24 cellular contexts compared by ENCODE assay signal in genomic region chr9:134861586-134862334, GRCh38. TPM values are rescaled to one million over a fixed set of nuclear protein-coding genes. Genes with fewer than 3 reads are reported as not detected.
A peak's percentile ranks its signal among the peaks of the same experiment; 100 is the strongest.
DNase-seq lines count a peak whose midpoint lies in the region; ATAC-seq and TF ChIP-seq lines count a peak whose summit lies in the region.
"Had no signal": no experiment of that assay in that cellular context is flagged by ENCODE, and none has a peak within 500 bp of the region (broad histone marks: within the 10 kb centered on the region; RNA-seq: fewer than 3 reads in every experiment).

No MANE protein-coding gene starts in this region.

- peaks cover 43% of the 10 kb centered on the region for H3K9me3 Mint-ChIP-seq in chondrocyte (ENCODE audit: low read depth)

- H3K9me3 ChIP-seq in HEK293 (ENCODE audit: control insufficient read depth, insufficient read depth, low read depth, low read length) (no peaks in the 10 kb centered on the region), right lobe of liver (no peaks in the 10 kb centered on the region), suprapubic skin (no peaks in the 10 kb centered on the region)
- H3K9me3 ChIP-seq: Caco-2, MG63, Peyer's patch had no signal

- DNase-seq in chondrocyte (ENCODE audit: low spot score) (no peak), right lobe of liver (peak in 1 of 3 donors; percentile 40), suprapubic skin (ENCODE audit: low spot score in 2 of 2) (peak; percentile 49 to 71), KBM-7 (no peak), NCI-H524 (lab: John Stamatoyannopoulos, UW) (no peak), NCI-H345 treated with DMSO at 0.1 percent for 48 hours (lab: John Stamatoyannopoulos, UW; ENCODE audit: unreplicated experiment) (no peak)
- DNase-seq: Caco-2; CD4-positive, alpha-beta T cell; Kasumi-1; MG63; NCI-H1048; NCI-H1436; NCI-H2029 treated with DMSO at 0.1 percent for 48 hours; NCI-H2171; NCI-H446; NCI-H69 had no signal

- TF ChIP-seq EP300 in suprapubic skin (IDR thresholded peaks at IDR 0.05) = no peak

- H3K4me1 ChIP-seq in HEK293 (ENCODE audit: control insufficient read depth, insufficient read depth, low read length) = no peaks in the 10 kb centered on the region
- no peaks in the 10 kb centered on the region for H3K4me1 ChIP-seq in right lobe of liver
- H3K4me1 ChIP-seq in suprapubic skin = peaks cover 9% of the 10 kb centered on the region
- H3K4me1 ChIP-seq: Caco-2, Peyer's patch had no signal

- H3K36me3 ChIP-seq in HEK293 (ENCODE audit: control insufficient read depth in 2 of 2, insufficient read depth in 1 of 2, low read length in 2 of 2) = no peaks in the 10 kb centered on the region
- no peaks in the 10 kb centered on the region for H3K36me3 ChIP-seq in right lobe of liver
- H3K36me3 ChIP-seq in suprapubic skin = no peaks in the 10 kb centered on the region
- H3K36me3 ChIP-seq: MG63, Peyer's patch had no signal

- H3K27ac Mint-ChIP-seq in chondrocyte (ENCODE audit: unreplicated experiment) = peak overlapping the region; percentile 17
- H3K27ac Mint-ChIP-seq: CD4-positive, alpha-beta T cell; IgD-negative memory B cell had no signal

- POLR2A ChIA-PET in HEK293 (lab: Yijun Ruan, JAX) = no interaction called here

- WGBS in right lobe of liver (ENCODE audit: insufficient coverage, low coverage, low lambda C conversion rate, missing lambda C conversion rate) = 64% methylated on average over 9 of the region's 18 CpGs
- WGBS in suprapubic skin = 91% methylated on average over 18 of the region's 18 CpGs

- H3K27me3 ChIP-seq in right lobe of liver (no peaks in the 10 kb centered on the region), suprapubic skin (peaks cover 7% of the 10 kb centered on the region)
- H3K27me3 ChIP-seq: MG63, Peyer's patch had no signal

- H3K4me3 ChIP-seq in HEK293 (ENCODE audit: low read depth, low read length) (no peak overlapping the region), right lobe of liver (no peak overlapping the region), suprapubic skin (no peak overlapping the region)
- H3K4me3 ChIP-seq: A549, MG63, Peyer's patch had no signal

- H3K4me3 Mint-ChIP-seq in chondrocyte (ENCODE audit: unreplicated experiment) = no peak overlapping the region
- H3K4me3 Mint-ChIP-seq: CD4-positive, alpha-beta T cell; IgD-negative memory B cell had no signal

- in situ Hi-C loops in KBM-7 (cut with MboI; ENCODE audit: low pct_unique_long_range_greater_than_20kb, low sequenced_read_pairs) = no loop called here

- TF ChIP-seq CTCF in HEK293 (tag by site-specific recombination; IDR thresholded peaks at IDR 0.05) (no peak), chondrocyte (IDR thresholded peaks at IDR 0.05) (no peak), right lobe of liver (IDR thresholded peaks at IDR 0.05) (no peak), suprapubic skin (IDR thresholded peaks at IDR 0.05) (no peak)

- ATAC-seq in right lobe of liver = peak; percentile 65 to 83 (median 81)
- ATAC-seq in HG02763 (IDR thresholded peaks at IDR 0.05; ENCODE audit: unreplicated experiment) = no peak
- ATAC-seq: A549, HCT116, Right ventricle myocardium inferior had no signal

- no peaks in the 10 kb centered on the region for H3K27me3 Mint-ChIP-seq in chondrocyte (ENCODE audit: low read depth)

- TF ChIP-seq POLR2A in right lobe of liver (IDR thresholded peaks at IDR 0.05) (no peak), suprapubic skin (IDR thresholded peaks at IDR 0.05) (no peak)

- intact Hi-C loops in right lobe of liver (cut with DNase I) = no loop called here

- H3K36me3 Mint-ChIP-seq in chondrocyte (ENCODE audit: low read depth) = peaks cover 11% of the 10 kb centered on the region
- H3K36me3 Mint-ChIP-seq: IgD-negative memory B cell had no signal

- H3K27ac ChIP-seq in HEK293 (ENCODE audit: extremely low read depth, low read depth, low read length) = no peak overlapping the region
- H3K27ac ChIP-seq in right lobe of liver = no peak overlapping the region
- no peak overlapping the region for H3K27ac ChIP-seq in suprapubic skin
- H3K27ac ChIP-seq: A549, HL-60, Peyer's patch had no signal

- peaks cover 12% of the 10 kb centered on the region for H3K4me1 Mint-ChIP-seq in chondrocyte (ENCODE audit: low read depth)
- H3K4me1 Mint-ChIP-seq: IgD-negative memory B cell had no signal

- CTCF ChIA-PET in HEK293 (lab: Yijun Ruan, JAX) = interaction anchor here (0.6 kb wide), 1 partner anchor 1103 kb away, joined by 3 read pairs; no protein-coding TSS in a partner anchor

TF ChIP-seq in HEK293, 187 proteins besides CTCF, POLR2A, EP300 and RAD21 (continues in another document):
- TF ChIP-seq KLF10 (tag by site-specific recombination; IDR thresholded peaks at IDR 0.05) = no peak
- TF ChIP-seq, protein P1, sequence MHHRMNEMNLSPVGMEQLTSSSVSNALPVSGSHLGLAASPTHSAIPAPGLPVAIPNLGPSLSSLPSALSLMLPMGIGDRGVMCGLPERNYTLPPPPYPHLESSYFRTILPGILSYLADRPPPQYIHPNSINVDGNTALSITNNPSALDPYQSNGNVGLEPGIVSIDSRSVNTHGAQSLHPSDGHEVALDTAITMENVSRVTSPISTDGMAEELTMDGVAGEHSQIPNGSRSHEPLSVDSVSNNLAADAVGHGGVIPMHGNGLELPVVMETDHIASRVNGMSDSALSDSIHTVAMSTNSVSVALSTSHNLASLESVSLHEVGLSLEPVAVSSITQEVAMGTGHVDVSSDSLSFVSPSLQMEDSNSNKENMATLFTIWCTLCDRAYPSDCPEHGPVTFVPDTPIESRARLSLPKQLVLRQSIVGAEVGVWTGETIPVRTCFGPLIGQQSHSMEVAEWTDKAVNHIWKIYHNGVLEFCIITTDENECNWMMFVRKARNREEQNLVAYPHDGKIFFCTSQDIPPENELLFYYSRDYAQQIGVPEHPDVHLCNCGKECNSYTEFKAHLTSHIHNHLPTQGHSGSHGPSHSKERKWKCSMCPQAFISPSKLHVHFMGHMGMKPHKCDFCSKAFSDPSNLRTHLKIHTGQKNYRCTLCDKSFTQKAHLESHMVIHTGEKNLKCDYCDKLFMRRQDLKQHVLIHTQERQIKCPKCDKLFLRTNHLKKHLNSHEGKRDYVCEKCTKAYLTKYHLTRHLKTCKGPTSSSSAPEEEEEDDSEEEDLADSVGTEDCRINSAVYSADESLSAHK (tag by site-specific recombination; IDR thresholded peaks at IDR 0.05) = no peak
- peak; percentile 48; the same call in 1 of the 2 replicates for TF ChIP-seq ZNF664 (tag by site-specific recombination; IDR thresholded peaks at IDR 0.05)
- TF ChIP-seq MYNN (tag by site-specific recombination; IDR thresholded peaks at IDR 0.05; ENCODE audit: borderline replicate concordance) = no peak
- TF ChIP-seq ZFP41 (tag by site-specific recombination; IDR thresholded peaks at IDR 0.05; ENCODE audit: borderline replicate concordance) = no peak
- no peak for TF ChIP-seq ZBTB48 (tag by site-specific recombination; IDR thresholded peaks at IDR 0.05)
- no peak for TF ChIP-seq ZNF571 (tag by site-specific recombination; IDR thresholded peaks at IDR 0.05)
- TF ChIP-seq ZNF548 (tag by site-specific recombination; IDR thresholded peaks at IDR 0.05) = no peak
- TF ChIP-seq ZXDB (tag by site-specific recombination; IDR thresholded peaks at IDR 0.05) = no peak
- peak; percentile 69 for TF ChIP-seq SCRT2 (tag by site-specific recombination; IDR thresholded peaks at IDR 0.05)
- no peak for TF ChIP-seq ZNF133 (tag by site-specific recombination; IDR thresholded peaks at IDR 0.05)
- no peak for TF ChIP-seq ZFP37 (tag by site-specific recombination; IDR thresholded peaks at IDR 0.05)
- TF ChIP-seq ZNF837 (tag by site-specific recombination; IDR thresholded peaks at IDR 0.05) = no peak
- TF ChIP-seq TCF7L2 (IDR thresholded peaks at IDR 0.05; ENCODE audit: borderline replicate concordance, low read depth, low read length) = no peak
- TF ChIP-seq ZNF239 (tag by site-specific recombination; IDR thresholded peaks at IDR 0.05) = no peak
- TF ChIP-seq MZF1 (tag by site-specific recombination; IDR thresholded peaks at IDR 0.05; ENCODE audit: borderline replicate concordance) = no peak
- TF ChIP-seq ZNF530 (tag by site-specific recombination; IDR thresholded peaks at IDR 0.05; ENCODE audit: low read depth) = no peak
- TF ChIP-seq ZFP69B (tag by site-specific recombination; IDR thresholded peaks at IDR 0.05) = no peak
- no peak for TF ChIP-seq ZNF302 (tag by site-specific recombination; IDR thresholded peaks at IDR 0.05; ENCODE audit: low read depth)
- TF ChIP-seq ZNF510 (tag by site-specific recombination; IDR thresholded peaks at IDR 0.05; ENCODE audit: insufficient replicate concordance) = no peak
- peak; percentile 94 for TF ChIP-seq ZSCAN4 (tag by site-specific recombination; IDR thresholded peaks at IDR 0.05)
- no peak for TF ChIP-seq ZBTB6 (tag by site-specific recombination; IDR thresholded peaks at IDR 0.05)

RNA-seq across cellular contexts. Expression of gene FCN2, which starts 18.9 kb away (rescaled TPM):
- not detected in 3 replicates for total RNA-seq in chondrocyte
- total RNA-seq in right lobe of liver = 100 to 1,000 TPM in 1 of 6 experiments, 10 to 100 TPM in 5; 46.6 to 116 (median 77.3) TPM
- total RNA-seq in suprapubic skin = 1 to 10 TPM in 1 of 4 donors, not detected in 3; 1.4 TPM
- total RNA-seq: Caco-2; CD4-positive, alpha-beta T cell; Peyer's patch; Right ventricle myocardium inferior had no signal

RNA-seq across cellular contexts. Expression of gene FCN1, which starts 56.0 kb away (rescaled TPM):
- not detected in 3 replicates for total RNA-seq in chondrocyte
- total RNA-seq in right lobe of liver = 1 to 10 TPM in 5 of 6 experiments, under 1 TPM in 1; 0.68 to 5.3 (median 1.7) TPM
- total RNA-seq in suprapubic skin = under 1 TPM; 0.16 to 0.42 (median 0.34) TPM
- total RNA-seq: Caco-2 had no signal

Comparison
In these comparisons a context has a peak if more than half of its experiments do, and no peak if none do; other contexts are left out.
1. DNase-seq: peak in suprapubic skin (2 of 2); none in chondrocyte (single experiment), KBM-7 (single experiment), NCI-H524 (0 of 2) and NCI-H345 treated with DMSO at 0.1 percent for 48 hours (single experiment).
2. RNA of gene FCN2, which starts 18.9 kb away (total RNA-seq): 46.6 to 116 TPM in right lobe of liver; not detected in chondrocyte and 1.4 TPM in suprapubic skin; every median in the first group is over 10 times any median in the second.